2 cellular contexts compared by ENCODE assay signal in the genomic region with DNA sequence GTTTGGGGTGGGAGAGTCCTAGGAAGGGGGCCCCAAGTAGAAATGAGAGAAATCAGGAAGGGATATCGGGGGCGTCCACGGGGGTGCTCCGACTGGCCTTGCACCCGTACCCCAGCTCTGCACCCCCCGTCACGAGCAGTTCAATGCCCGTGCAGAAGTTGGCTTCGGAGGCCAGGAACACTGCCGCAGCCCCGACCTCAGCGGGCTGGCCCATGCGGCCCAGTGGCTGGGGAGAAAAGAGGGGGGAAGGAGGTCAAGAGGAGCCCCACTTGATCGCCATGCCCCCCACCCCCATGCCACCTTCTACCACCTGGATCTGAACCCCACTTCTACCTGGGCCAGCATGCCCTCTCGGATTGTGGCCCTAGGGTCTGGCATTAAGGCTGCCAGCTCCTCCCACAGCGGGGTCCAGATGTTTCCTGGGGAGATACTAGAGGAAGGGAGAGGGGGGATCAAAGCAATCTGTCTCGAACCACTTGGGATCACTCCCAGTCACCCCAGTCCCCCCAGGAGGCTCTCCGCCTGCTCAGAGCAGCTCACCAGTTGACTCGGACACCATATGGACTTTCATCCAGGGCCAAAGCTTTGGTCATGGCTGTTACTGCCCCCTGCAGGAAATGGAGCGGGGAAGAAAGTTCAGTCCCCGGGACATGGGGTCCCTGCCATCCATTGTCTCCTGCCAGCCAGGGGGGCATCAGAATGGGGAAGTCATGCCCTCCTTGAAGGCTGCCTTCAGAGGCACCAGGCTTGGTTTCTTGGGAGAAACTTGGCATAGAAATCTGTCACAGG.
TF ChIP-seq lines count a peak whose summit lies in the region.

No MANE protein-coding gene starts in this region.

TF ChIP-seq in SK-N-SH, 30 proteins besides CTCF, POLR2A, EP300 and RAD21 (continued from another document):
- no peak for TF ChIP-seq RCOR1 (IDR thresholded peaks at IDR 0.05; ENCODE audit: low read length)
- TF ChIP-seq ELF1 (IDR thresholded peaks at IDR 0.05): no peak
- TF ChIP-seq GATA2 (CRISPR knock-in tag; IDR thresholded peaks at IDR 0.05): no peak
- no peak for TF ChIP-seq GABPA (IDR thresholded peaks at IDR 0.05; ENCODE audit: low read depth)
- TF ChIP-seq TAF1 (IDR thresholded peaks at IDR 0.05; ENCODE audit: borderline replicate concordance, low read depth, low read length): no peak
- no peak for TF ChIP-seq NRF1 (IDR thresholded peaks at IDR 0.05; ENCODE audit: low read depth, low read length)
- TF ChIP-seq FOXM1 (IDR thresholded peaks at IDR 0.05; ENCODE audit: low read depth): no peak
- no peak for TF ChIP-seq FOSL2 (IDR thresholded peaks at IDR 0.05; ENCODE audit: borderline replicate concordance, low read depth)
- TF ChIP-seq, protein P1, sequence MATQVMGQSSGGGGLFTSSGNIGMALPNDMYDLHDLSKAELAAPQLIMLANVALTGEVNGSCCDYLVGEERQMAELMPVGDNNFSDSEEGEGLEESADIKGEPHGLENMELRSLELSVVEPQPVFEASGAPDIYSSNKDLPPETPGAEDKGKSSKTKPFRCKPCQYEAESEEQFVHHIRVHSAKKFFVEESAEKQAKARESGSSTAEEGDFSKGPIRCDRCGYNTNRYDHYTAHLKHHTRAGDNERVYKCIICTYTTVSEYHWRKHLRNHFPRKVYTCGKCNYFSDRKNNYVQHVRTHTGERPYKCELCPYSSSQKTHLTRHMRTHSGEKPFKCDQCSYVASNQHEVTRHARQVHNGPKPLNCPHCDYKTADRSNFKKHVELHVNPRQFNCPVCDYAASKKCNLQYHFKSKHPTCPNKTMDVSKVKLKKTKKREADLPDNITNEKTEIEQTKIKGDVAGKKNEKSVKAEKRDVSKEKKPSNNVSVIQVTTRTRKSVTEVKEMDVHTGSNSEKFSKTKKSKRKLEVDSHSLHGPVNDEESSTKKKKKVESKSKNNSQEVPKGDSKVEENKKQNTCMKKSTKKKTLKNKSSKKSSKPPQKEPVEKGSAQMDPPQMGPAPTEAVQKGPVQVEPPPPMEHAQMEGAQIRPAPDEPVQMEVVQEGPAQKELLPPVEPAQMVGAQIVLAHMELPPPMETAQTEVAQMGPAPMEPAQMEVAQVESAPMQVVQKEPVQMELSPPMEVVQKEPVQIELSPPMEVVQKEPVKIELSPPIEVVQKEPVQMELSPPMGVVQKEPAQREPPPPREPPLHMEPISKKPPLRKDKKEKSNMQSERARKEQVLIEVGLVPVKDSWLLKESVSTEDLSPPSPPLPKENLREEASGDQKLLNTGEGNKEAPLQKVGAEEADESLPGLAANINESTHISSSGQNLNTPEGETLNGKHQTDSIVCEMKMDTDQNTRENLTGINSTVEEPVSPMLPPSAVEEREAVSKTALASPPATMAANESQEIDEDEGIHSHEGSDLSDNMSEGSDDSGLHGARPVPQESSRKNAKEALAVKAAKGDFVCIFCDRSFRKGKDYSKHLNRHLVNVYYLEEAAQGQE (IDR thresholded peaks at IDR 0.05; ENCODE audit: low read depth, low read length): no peak
- TF ChIP-seq, protein P2, sequence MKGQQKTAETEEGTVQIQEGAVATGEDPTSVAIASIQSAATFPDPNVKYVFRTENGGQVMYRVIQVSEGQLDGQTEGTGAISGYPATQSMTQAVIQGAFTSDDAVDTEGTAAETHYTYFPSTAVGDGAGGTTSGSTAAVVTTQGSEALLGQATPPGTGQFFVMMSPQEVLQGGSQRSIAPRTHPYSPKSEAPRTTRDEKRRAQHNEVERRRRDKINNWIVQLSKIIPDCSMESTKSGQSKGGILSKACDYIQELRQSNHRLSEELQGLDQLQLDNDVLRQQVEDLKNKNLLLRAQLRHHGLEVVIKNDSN (IDR thresholded peaks at IDR 0.05; ENCODE audit: borderline replicate concordance, low read depth): no peak
- TF ChIP-seq NFIC (IDR thresholded peaks at IDR 0.05; ENCODE audit: borderline replicate concordance): no peak
- TF ChIP-seq YY1 (IDR thresholded peaks at IDR 0.05; ENCODE audit: low read depth): no peak
- TF ChIP-seq MEF2A (IDR thresholded peaks at IDR 0.05; ENCODE audit: borderline replicate concordance, low read depth): no peak
- TF ChIP-seq MXI1 (IDR thresholded peaks at IDR 0.05; ENCODE audit: low read depth, low read length): no peak
- no peak for TF ChIP-seq SIN3A (IDR thresholded peaks at IDR 0.05; ENCODE audit: borderline replicate concordance, low read depth, low read length)

TF ChIP-seq in SK-N-SH treated with all-trans-retinoic acid at 6 μM for 48 hours, 23 proteins besides CTCF, POLR2A, EP300 and RAD21:
- TF ChIP-seq, protein P3, sequence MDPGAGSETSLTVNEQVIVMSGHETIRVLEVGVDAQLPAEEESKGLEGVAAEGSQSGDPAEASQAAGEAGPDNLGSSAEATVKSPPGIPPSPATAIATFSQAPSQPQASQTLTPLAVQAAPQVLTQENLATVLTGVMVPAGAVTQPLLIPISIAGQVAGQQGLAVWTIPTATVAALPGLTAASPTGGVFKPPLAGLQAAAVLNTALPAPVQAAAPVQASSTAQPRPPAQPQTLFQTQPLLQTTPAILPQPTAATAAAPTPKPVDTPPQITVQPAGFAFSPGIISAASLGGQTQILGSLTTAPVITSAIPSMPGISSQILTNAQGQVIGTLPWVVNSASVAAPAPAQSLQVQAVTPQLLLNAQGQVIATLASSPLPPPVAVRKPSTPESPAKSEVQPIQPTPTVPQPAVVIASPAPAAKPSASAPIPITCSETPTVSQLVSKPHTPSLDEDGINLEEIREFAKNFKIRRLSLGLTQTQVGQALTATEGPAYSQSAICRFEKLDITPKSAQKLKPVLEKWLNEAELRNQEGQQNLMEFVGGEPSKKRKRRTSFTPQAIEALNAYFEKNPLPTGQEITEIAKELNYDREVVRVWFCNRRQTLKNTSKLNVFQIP (CRISPR knock-in tag; IDR thresholded peaks at IDR 0.05; ENCODE audit: borderline replicate concordance, low read depth): no peak
- no peak for TF ChIP-seq CREB5 (CRISPR knock-in tag; IDR thresholded peaks at IDR 0.05; ENCODE audit: low read depth)
- no peak for TF ChIP-seq OSR1 (CRISPR knock-in tag; IDR thresholded peaks at IDR 0.05)
- TF ChIP-seq RARB (CRISPR knock-in tag; IDR thresholded peaks at IDR 0.05): no peak
- TF ChIP-seq, protein P4, sequence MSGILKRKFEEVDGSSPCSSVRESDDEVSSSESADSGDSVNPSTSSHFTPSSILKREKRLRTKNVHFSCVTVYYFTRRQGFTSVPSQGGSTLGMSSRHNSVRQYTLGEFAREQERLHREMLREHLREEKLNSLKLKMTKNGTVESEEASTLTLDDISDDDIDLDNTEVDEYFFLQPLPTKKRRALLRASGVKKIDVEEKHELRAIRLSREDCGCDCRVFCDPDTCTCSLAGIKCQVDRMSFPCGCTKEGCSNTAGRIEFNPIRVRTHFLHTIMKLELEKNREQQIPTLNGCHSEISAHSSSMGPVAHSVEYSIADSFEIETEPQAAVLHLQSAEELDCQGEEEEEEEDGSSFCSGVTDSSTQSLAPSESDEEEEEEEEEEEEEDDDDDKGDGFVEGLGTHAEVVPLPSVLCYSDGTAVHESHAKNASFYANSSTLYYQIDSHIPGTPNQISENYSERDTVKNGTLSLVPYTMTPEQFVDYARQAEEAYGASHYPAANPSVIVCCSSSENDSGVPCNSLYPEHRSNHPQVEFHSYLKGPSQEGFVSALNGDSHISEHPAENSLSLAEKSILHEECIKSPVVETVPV (CRISPR knock-in tag; IDR thresholded peaks at IDR 0.05): no peak
- TF ChIP-seq PATZ1 (CRISPR knock-in tag; IDR thresholded peaks at IDR 0.05; ENCODE audit: borderline replicate concordance): no peak
- TF ChIP-seq SNAI2 (CRISPR knock-in tag; IDR thresholded peaks at IDR 0.05): no peak
- no peak for TF ChIP-seq ZFP3 (CRISPR knock-in tag; IDR thresholded peaks at IDR 0.05)
- TF ChIP-seq CSDC2 (CRISPR knock-in tag; IDR thresholded peaks at IDR 0.05): no peak
- TF ChIP-seq TOX (CRISPR knock-in tag; IDR thresholded peaks at IDR 0.05; ENCODE audit: borderline replicate concordance): no peak
- TF ChIP-seq ISL1 (CRISPR knock-in tag; IDR thresholded peaks at IDR 0.05): no peak
TF ChIP-seq in SK-N-SH treated with all-trans-retinoic acid at 6 μM for 48 hours: peak in this region for 0.
